1 cellular context compared by ENCODE assay signal in the genomic region with DNA sequence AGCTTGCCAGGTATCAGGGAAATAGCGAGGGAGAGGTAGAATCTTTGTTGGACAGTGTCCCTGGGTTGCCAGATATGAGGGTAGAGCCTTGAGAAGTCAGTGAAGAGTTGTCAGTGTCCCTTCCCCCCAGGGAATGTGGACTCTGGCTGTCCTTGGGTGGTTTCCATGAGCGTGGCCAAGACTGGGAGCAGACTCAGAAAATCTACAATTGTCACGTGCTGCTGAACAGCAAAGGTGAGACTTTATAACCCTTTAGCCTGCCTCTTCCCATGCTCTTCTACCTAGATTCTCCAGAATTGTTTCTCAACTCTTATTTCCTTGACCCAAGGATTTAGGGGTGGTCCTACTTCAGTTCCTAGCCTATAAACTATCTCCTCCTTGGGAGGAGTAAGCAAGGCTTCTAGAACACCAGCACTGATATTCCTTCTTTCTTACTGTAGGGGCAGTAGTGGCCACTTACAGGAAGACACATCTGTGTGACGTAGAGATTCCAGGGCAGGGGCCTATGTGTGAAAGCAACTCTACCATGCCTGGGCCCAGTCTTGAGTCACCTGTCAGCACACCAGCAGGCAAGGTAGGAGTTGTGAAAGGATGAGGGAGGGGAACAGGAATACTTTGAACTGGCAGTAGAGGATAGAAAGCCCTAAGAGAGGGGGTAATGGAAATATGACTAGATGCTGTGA.
TF ChIP-seq lines count a peak whose summit lies in the region.

No MANE protein-coding gene starts in this region.

TF ChIP-seq in GM12878, 131 proteins besides CTCF, POLR2A, EP300 and RAD21:
- TF ChIP-seq POLR2AphosphoS2 (IDR thresholded peaks at IDR 0.05; ENCODE audit: low read depth, low read length): peak; percentile 19; the same call in 1 of the 2 replicates
- TF ChIP-seq HDGF (IDR thresholded peaks at IDR 0.05): peak; percentile 70; the same call in 1 of the 2 replicates
- TF ChIP-seq SMAD5 (IDR thresholded peaks at IDR 0.05; ENCODE audit: low read depth): peak; percentile 45; the same call in 1 of the 2 replicates
- TF ChIP-seq NBN (IDR thresholded peaks at IDR 0.05): peak; percentile 58
- TF ChIP-seq MYC (IDR thresholded peaks at IDR 0.05; ENCODE audit: insufficient read depth, insufficient read length, insufficient replicate concordance, low read length, severe bottlenecking): no peak
- TF ChIP-seq, protein P1, sequence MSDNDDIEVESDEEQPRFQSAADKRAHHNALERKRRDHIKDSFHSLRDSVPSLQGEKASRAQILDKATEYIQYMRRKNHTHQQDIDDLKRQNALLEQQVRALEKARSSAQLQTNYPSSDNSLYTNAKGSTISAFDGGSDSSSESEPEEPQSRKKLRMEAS (IDR thresholded peaks at IDR 0.05; ENCODE audit: low read depth, low read length): 0 out of 2 replicates have a peak, but pooled peaks have one; percentile 27
- no peak for TF ChIP-seq RBBP5 (conservative IDR thresholded peaks at IDR 0.05)
- TF ChIP-seq IKZF2 (IDR thresholded peaks at IDR 0.05): no peak
- 0 out of 2 replicates have a peak, but pooled peaks have one; percentile 25 for TF ChIP-seq YY1 (IDR thresholded peaks at IDR 0.05; ENCODE audit: low read depth, low read length)
- TF ChIP-seq CREM (IDR thresholded peaks at IDR 0.05; ENCODE audit: low read depth): peak; percentile 78
- TF ChIP-seq ATF7 (IDR thresholded peaks at IDR 0.05; ENCODE audit: low read depth): peak; percentile 57
- TF ChIP-seq IKZF1 (conservative IDR thresholded peaks at IDR 0.05): 0 out of 2 replicates have a peak, but pooled peaks have one; percentile 21
- peak; percentile 86 for TF ChIP-seq CREB1 (IDR thresholded peaks at IDR 0.05; ENCODE audit: low read depth)
- TF ChIP-seq, protein P2, sequence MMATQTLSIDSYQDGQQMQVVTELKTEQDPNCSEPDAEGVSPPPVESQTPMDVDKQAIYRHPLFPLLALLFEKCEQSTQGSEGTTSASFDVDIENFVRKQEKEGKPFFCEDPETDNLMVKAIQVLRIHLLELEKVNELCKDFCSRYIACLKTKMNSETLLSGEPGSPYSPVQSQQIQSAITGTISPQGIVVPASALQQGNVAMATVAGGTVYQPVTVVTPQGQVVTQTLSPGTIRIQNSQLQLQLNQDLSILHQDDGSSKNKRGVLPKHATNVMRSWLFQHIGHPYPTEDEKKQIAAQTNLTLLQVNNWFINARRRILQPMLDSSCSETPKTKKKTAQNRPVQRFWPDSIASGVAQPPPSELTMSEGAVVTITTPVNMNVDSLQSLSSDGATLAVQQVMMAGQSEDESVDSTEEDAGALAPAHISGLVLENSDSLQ (IDR thresholded peaks at IDR 0.05): 0 out of 2 replicates have a peak, but pooled peaks have one; percentile 16
- TF ChIP-seq, protein P3, sequence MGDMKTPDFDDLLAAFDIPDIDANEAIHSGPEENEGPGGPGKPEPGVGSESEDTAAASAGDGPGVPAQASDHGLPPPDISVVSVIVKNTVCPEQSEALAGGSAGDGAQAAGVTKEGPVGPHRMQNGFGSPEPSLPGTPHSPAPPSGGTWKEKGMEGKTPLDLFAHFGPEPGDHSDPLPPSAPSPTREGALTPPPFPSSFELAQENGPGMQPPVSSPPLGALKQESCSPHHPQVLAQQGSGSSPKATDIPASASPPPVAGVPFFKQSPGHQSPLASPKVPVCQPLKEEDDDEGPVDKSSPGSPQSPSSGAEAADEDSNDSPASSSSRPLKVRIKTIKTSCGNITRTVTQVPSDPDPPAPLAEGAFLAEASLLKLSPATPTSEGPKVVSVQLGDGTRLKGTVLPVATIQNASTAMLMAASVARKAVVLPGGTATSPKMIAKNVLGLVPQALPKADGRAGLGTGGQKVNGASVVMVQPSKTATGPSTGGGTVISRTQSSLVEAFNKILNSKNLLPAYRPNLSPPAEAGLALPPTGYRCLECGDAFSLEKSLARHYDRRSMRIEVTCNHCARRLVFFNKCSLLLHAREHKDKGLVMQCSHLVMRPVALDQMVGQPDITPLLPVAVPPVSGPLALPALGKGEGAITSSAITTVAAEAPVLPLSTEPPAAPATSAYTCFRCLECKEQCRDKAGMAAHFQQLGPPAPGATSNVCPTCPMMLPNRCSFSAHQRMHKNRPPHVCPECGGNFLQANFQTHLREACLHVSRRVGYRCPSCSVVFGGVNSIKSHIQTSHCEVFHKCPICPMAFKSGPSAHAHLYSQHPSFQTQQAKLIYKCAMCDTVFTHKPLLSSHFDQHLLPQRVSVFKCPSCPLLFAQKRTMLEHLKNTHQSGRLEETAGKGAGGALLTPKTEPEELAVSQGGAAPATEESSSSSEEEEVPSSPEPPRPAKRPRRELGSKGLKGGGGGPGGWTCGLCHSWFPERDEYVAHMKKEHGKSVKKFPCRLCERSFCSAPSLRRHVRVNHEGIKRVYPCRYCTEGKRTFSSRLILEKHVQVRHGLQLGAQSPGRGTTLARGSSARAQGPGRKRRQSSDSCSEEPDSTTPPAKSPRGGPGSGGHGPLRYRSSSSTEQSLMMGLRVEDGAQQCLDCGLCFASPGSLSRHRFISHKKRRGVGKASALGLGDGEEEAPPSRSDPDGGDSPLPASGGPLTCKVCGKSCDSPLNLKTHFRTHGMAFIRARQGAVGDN (IDR thresholded peaks at IDR 0.05): peak; percentile 91
